Comparison of ENCODE assay signal across 25 cellular contexts in genomic region chr3:52215351-52215750, GRCh38. TPM values are rescaled to one million over a fixed set of nuclear protein-coding genes. Genes with fewer than 3 reads are reported as not detected.
DNase-seq lines count a peak whose midpoint lies in the region; ATAC-seq and TF ChIP-seq lines count a peak whose summit lies in the region.
"Had no signal": no experiment of that assay in that cellular context is flagged by ENCODE, and none has a peak within 500 bp of the region (broad histone marks: within the 10 kb centered on the region; RNA-seq: fewer than 3 reads in every experiment).

No MANE protein-coding gene starts in this region.

- no peak for DNase-seq in activated T-cell treated with anti-CD3 and anti-CD28 coated beads, Interleukin-2, amount 50 U/mL, for 24 hours
- DNase-seq in activated T-cell treated with anti-CD3 and anti-CD28 coated beads, Interleukin-2, amount 50 U/mL, for 4 hours, result no peak
- DNase-seq in Calu3 (no peak), mucosa of descending colon (peak in 2 of 3 donors; percentile 25 to 43), NCI-H2029 treated with DMSO at 0.1 percent for 48 hours (lab: John Stamatoyannopoulos, UW) (no peak), hepatocyte (ENCODE audit: low spot score) (no peak), mesenteric fat pad (ENCODE audit: low spot score) (no peak)
- DNase-seq: activated CD4-positive, CD25-positive, alpha-beta regulatory T cell; activated gamma-delta T cell; C1 segment of cervical spinal cord; dermis blood vessel endothelial cell; glutamatergic neuron; midbrain; NCI-H1105 treated with DMSO at 0.1 percent for 48 hours; NCI-H2081 treated with DMSO at 0.1 percent for 48 hours; NCI-H510A; SK-N-SH had no signal

- no peak overlapping the region for H3K27ac ChIP-seq in hepatocyte
- H3K27ac ChIP-seq: cardiac muscle cell, prostate gland, vagina had no signal

- H3K27me3 Mint-ChIP-seq in activated T-cell treated with anti-CD3 and anti-CD28 coated beads, Interleukin-2, amount 50 U/mL, for 24 hours, result no peaks in the 10 kb centered on the region
- no peaks in the 10 kb centered on the region for H3K27me3 Mint-ChIP-seq in activated T-cell treated with anti-CD3 and anti-CD28 coated beads, Interleukin-2, amount 50 U/mL, for 4 hours (ENCODE audit: low read depth)
- no peaks in the 10 kb centered on the region for H3K27me3 Mint-ChIP-seq in Calu3 (ENCODE audit: unreplicated experiment)
- no peaks in the 10 kb centered on the region for H3K27me3 Mint-ChIP-seq in activated T-helper 17 cell treated with anti-CD3 and anti-CD28 coated beads, Interleukin-2, amount 50 U/mL, for 72 hours

- H3K4me2 ChIP-seq in hepatocyte, result no peak overlapping the region
- H3K4me2 ChIP-seq: SK-N-SH had no signal

- H3K27me3 ChIP-seq in hepatocyte, result no peaks in the 10 kb centered on the region
- H3K27me3 ChIP-seq: cardiac muscle cell, vagina had no signal

- H3K36me3 ChIP-seq in mucosa of descending colon (ENCODE audit: low read depth) (peaks cover 8% of the 10 kb centered on the region), hepatocyte (replicated peaks; ENCODE audit: insufficient read depth, low read depth) (no peaks in the 10 kb centered on the region)

- peak overlapping the region; percentile 10 for H3K27ac Mint-ChIP-seq in activated T-cell treated with anti-CD3 and anti-CD28 coated beads, Interleukin-2, amount 50 U/mL, for 24 hours
- H3K27ac Mint-ChIP-seq in Calu3 (ENCODE audit: unreplicated experiment), result peak overlapping the region; percentile 7
- peak overlapping the region; percentile 51 for H3K27ac Mint-ChIP-seq in activated T-helper 17 cell treated with anti-CD3 and anti-CD28 coated beads, Interleukin-2, amount 50 U/mL, for 72 hours

- H3K4me3 Mint-ChIP-seq in activated T-cell treated with anti-CD3 and anti-CD28 coated beads, Interleukin-2, amount 50 U/mL, for 24 hours, result no peak overlapping the region
- H3K4me3 Mint-ChIP-seq in activated T-cell treated with anti-CD3 and anti-CD28 coated beads, Interleukin-2, amount 50 U/mL, for 4 hours, result no peak overlapping the region
- no peak overlapping the region for H3K4me3 Mint-ChIP-seq in Calu3 (ENCODE audit: low read depth, unreplicated experiment)
- H3K4me3 Mint-ChIP-seq in activated T-helper 17 cell treated with anti-CD3 and anti-CD28 coated beads, Interleukin-2, amount 50 U/mL, for 72 hours, result no peak overlapping the region
- H3K4me3 Mint-ChIP-seq: neural crest cell had no signal

- TF ChIP-seq CTCF in Calu3 (IDR thresholded peaks at IDR 0.05; ENCODE audit: unreplicated experiment) (no peak), mucosa of descending colon (IDR thresholded peaks at IDR 0.05) (no peak), hepatocyte (IDR thresholded peaks at IDR 0.05; ENCODE audit: poor library complexity) (no peak)

- WGBS in hepatocyte (ENCODE audit: low lambda C conversion rate, missing lambda C conversion rate), result 95% methylated on average over 7 of the region's 7 CpGs

- intact Hi-C loops in Calu3 (cut with micrococcal nuclease; ENCODE audit: unreplicated experiment) (loop anchor here (5.0 kb wide), 1 partner anchor 63 kb away; the partner anchor contains the start of gene POC1A), mucosa of descending colon (cut with DNase I, micrococcal nuclease) (no loop called here)

- H3K4me3 ChIP-seq in mucosa of descending colon, result no peak overlapping the region
- no peak overlapping the region for H3K4me3 ChIP-seq in hepatocyte
- H3K4me3 ChIP-seq: cardiac muscle cell, prostate gland, vagina had no signal

- H2AFZ ChIP-seq in hepatocyte, result no peak overlapping the region

- BruUV-seq in Calu3 (replicated peaks; lab: Mats Ljungman, UMichigan), result no TSS peak

- no peaks in the 10 kb centered on the region for H3K9me2 ChIP-seq in hepatocyte (replicated peaks; ENCODE audit: insufficient read depth)
- H3K9me2 ChIP-seq: SK-N-SH had no signal

- H3K4me1 ChIP-seq in mucosa of descending colon (ENCODE audit: low read depth) (peaks cover 34% of the 10 kb centered on the region), hepatocyte (ENCODE audit: insufficient read depth) (peaks cover 28% of the 10 kb centered on the region)

- peaks cover 63% of the 10 kb centered on the region for H3K36me3 Mint-ChIP-seq in activated T-cell treated with anti-CD3 and anti-CD28 coated beads, Interleukin-2, amount 50 U/mL, for 24 hours (ENCODE audit: low read depth)
- H3K36me3 Mint-ChIP-seq in activated T-cell treated with anti-CD3 and anti-CD28 coated beads, Interleukin-2, amount 50 U/mL, for 4 hours (ENCODE audit: insufficient read depth), result peaks cover 33% of the 10 kb centered on the region
- peaks cover 58% of the 10 kb centered on the region for H3K36me3 Mint-ChIP-seq in Calu3 (ENCODE audit: insufficient read depth, unreplicated experiment)
- H3K36me3 Mint-ChIP-seq in activated T-helper 17 cell treated with anti-CD3 and anti-CD28 coated beads, Interleukin-2, amount 50 U/mL, for 72 hours (ENCODE audit: low read depth), result peaks cover 62% of the 10 kb centered on the region

- no peaks in the 10 kb centered on the region for H4K20me1 ChIP-seq in hepatocyte (ENCODE audit: insufficient read depth, poor library complexity, severe bottlenecking)

- H3K79me2 ChIP-seq in hepatocyte, result no peaks in the 10 kb centered on the region

- H3K9me3 ChIP-seq in mucosa of descending colon, result no peaks in the 10 kb centered on the region
- no peaks in the 10 kb centered on the region for H3K9me3 ChIP-seq in hepatocyte (ENCODE audit: low read depth)
- H3K9me3 ChIP-seq: prostate gland, SK-N-SH, vagina had no signal

- no peaks in the 10 kb centered on the region for H3K9me3 Mint-ChIP-seq in activated T-cell treated with anti-CD3 and anti-CD28 coated beads, Interleukin-2, amount 50 U/mL, for 24 hours
- no peaks in the 10 kb centered on the region for H3K9me3 Mint-ChIP-seq in activated T-cell treated with anti-CD3 and anti-CD28 coated beads, Interleukin-2, amount 50 U/mL, for 4 hours
- no peaks in the 10 kb centered on the region for H3K9me3 Mint-ChIP-seq in Calu3 (ENCODE audit: low read depth, unreplicated experiment)
- no peaks in the 10 kb centered on the region for H3K9me3 Mint-ChIP-seq in activated T-helper 17 cell treated with anti-CD3 and anti-CD28 coated beads, Interleukin-2, amount 50 U/mL, for 72 hours
- H3K9me3 Mint-ChIP-seq: neural crest cell had no signal

- CTCF ChIA-PET in Calu3 (lab: Charles Lee), result interaction anchor here (0.5 to 0.6 kb wide), 2 partner anchors 47 to 511 kb away, joined by 4 read pairs; no protein-coding TSS in a partner anchor

- peaks cover 45% of the 10 kb centered on the region for H3K4me1 Mint-ChIP-seq in activated T-cell treated with anti-CD3 and anti-CD28 coated beads, Interleukin-2, amount 50 U/mL, for 24 hours (ENCODE audit: low read depth)
- H3K4me1 Mint-ChIP-seq in activated T-cell treated with anti-CD3 and anti-CD28 coated beads, Interleukin-2, amount 50 U/mL, for 4 hours (ENCODE audit: low read depth), result peaks cover 48% of the 10 kb centered on the region
- peaks cover 29% of the 10 kb centered on the region for H3K4me1 Mint-ChIP-seq in Calu3 (ENCODE audit: low read depth, unreplicated experiment)
- H3K4me1 Mint-ChIP-seq in activated T-helper 17 cell treated with anti-CD3 and anti-CD28 coated beads, Interleukin-2, amount 50 U/mL, for 72 hours, result peaks cover 22% of the 10 kb centered on the region

- no peak for ATAC-seq in activated T-cell treated with anti-CD3 and anti-CD28 coated beads, Interleukin-2, amount 50 U/mL, for 4 hours
- no peak for ATAC-seq in activated T-helper 17 cell treated with anti-CD3 and anti-CD28 coated beads, Interleukin-2, amount 50 U/mL, for 72 hours (replicated peaks)
- ATAC-seq in mucosa of descending colon, result no peak

RNA-seq across cellular contexts. Expression of gene TLR9, which starts 10.1 kb away (rescaled TPM):
- under 1 TPM in 1 of 3 donors, not detected in 2; 0.18 TPM for total RNA-seq in activated T-cell treated with anti-CD3 and anti-CD28 coated beads, Interleukin-2, amount 50 U/mL, for 4 hours
- total RNA-seq in Calu3 (2022), result 0.14 and 0.27 TPM in 2 replicates
- under 1 TPM; 0.30 to 0.93 TPM for total RNA-seq in activated T-helper 17 cell treated with anti-CD3 and anti-CD28 coated beads, Interleukin-2, amount 50 U/mL, for 72 hours
- under 1 TPM in 2 of 3 donors, not detected in 1; 0.77 to 0.89 TPM for total RNA-seq in mucosa of descending colon
- total RNA-seq in hepatocyte, result not detected in 2 replicates
- not detected in 2 replicates for polyA plus RNA-seq in hepatocyte
- total RNA-seq in mesenteric fat pad, result 0.19 TPM
- total RNA-seq: H4, neural crest cell, RPMI7951, temporal lobe, vagina had no signal
- polyA plus RNA-seq: cardiac muscle cell had no signal

RNA-seq across cellular contexts. Expression of gene ALAS1, which starts 17.4 kb away (rescaled TPM):
- 10 to 100 TPM; 61.8 to 70.9 (median 66.2) TPM for total RNA-seq in activated T-cell treated with anti-CD3 and anti-CD28 coated beads, Interleukin-2, amount 50 U/mL, for 4 hours
- total RNA-seq in Calu3 (2022) (80.2 and 81.7 TPM in 2 replicates), mucosa of descending colon (100 to 1,000 TPM in 1 of 3 donors, 10 to 100 TPM in 2; 67.2 to 103 (median 94.6) TPM), hepatocyte (81.8 and 85.3 TPM in 2 replicates), mesenteric fat pad (134 TPM)
- total RNA-seq in activated T-helper 17 cell treated with anti-CD3 and anti-CD28 coated beads, Interleukin-2, amount 50 U/mL, for 72 hours, result 10 to 100 TPM; 66.1 to 72.7 TPM
- 90.1 and 91.2 TPM in 2 replicates for polyA plus RNA-seq in hepatocyte

RNA-seq across cellular contexts. Expression of gene TWF2, which starts 23.6 kb away (rescaled TPM):
- total RNA-seq in activated T-cell treated with anti-CD3 and anti-CD28 coated beads, Interleukin-2, amount 50 U/mL, for 4 hours, result 10 to 100 TPM; 69.7 to 76.5 (median 72.8) TPM
- 48.1 and 49.1 TPM in 2 replicates for total RNA-seq in Calu3 (2022)
- total RNA-seq in activated T-helper 17 cell treated with anti-CD3 and anti-CD28 coated beads, Interleukin-2, amount 50 U/mL, for 72 hours, result 100 to 1,000 TPM in 1 of 2 donors, 10 to 100 TPM in 1; 89.9 to 159 TPM
- total RNA-seq in mucosa of descending colon, result 10 to 100 TPM; 39.1 to 41.1 (median 41.0) TPM
- 52.5 and 59.1 TPM in 2 replicates for total RNA-seq in hepatocyte
- 45.7 and 47.4 TPM in 2 replicates for polyA plus RNA-seq in hepatocyte
- 52.4 TPM for total RNA-seq in mesenteric fat pad

RNA-seq across cellular contexts. Expression of gene PPM1M, which starts 30.2 kb away (rescaled TPM):
- total RNA-seq in activated T-cell treated with anti-CD3 and anti-CD28 coated beads, Interleukin-2, amount 50 U/mL, for 4 hours, result 10 to 100 TPM; 26.6 to 40.0 (median 39.7) TPM
- total RNA-seq in Calu3 (2022) (6.5 and 7.1 TPM in 2 replicates), mucosa of descending colon (10 to 100 TPM in 1 of 3 donors, 1 to 10 TPM in 2; 3.9 to 21.4 (median 9.7) TPM), hepatocyte (6.2 and 8.0 TPM in 2 replicates), mesenteric fat pad (26.8 TPM)
- total RNA-seq in activated T-helper 17 cell treated with anti-CD3 and anti-CD28 coated beads, Interleukin-2, amount 50 U/mL, for 72 hours, result 100 to 1,000 TPM in 1 of 2 donors, 10 to 100 TPM in 1; 84.6 to 112 TPM
- 8.4 and 10.7 TPM in 2 replicates for polyA plus RNA-seq in hepatocyte

Comparison
In these comparisons a context has a peak if more than half of its experiments do, and no peak if none do; other contexts are left out.
1. DNase-seq: peak in mucosa of descending colon (2 of 3); none in activated T-cell treated with anti-CD3 and anti-CD28 coated beads, Interleukin-2, amount 50 U/mL, for 24 hours (single experiment), activated T-cell treated with anti-CD3 and anti-CD28 coated beads, Interleukin-2, amount 50 U/mL, for 4 hours (single experiment), Calu3 (single experiment), NCI-H2029 treated with DMSO at 0.1 percent for 48 hours (single experiment), hepatocyte (single experiment) and mesenteric fat pad (single experiment).
2. Peak in every context shown above with its lines, with median percentiles within 50 percentile points of each other: H3K27ac Mint-ChIP-seq.